In genomic region chr14:56180754-56181542, GRCh38 we compare ENCODE assay signal across 13 cellular contexts.
"Had no signal": no experiment of that assay in that cellular context is flagged by ENCODE, and none has a peak within 500 bp of the region (broad histone marks: within the 10 kb centered on the region; RNA-seq: fewer than 3 reads in every experiment).

No MANE protein-coding gene starts in this region.

- H3K27me3 Mint-ChIP-seq: activated CD4-positive, alpha-beta T cell treated with anti-CD3 and anti-CD28 coated beads, Interleukin-2, amount 10 ng/mL, durations not matched to agents 7 days and 5 days had no signal

- H3K27ac Mint-ChIP-seq: activated CD4-positive, alpha-beta T cell treated with anti-CD3 and anti-CD28 coated beads, Interleukin-2, amount 10 ng/mL, durations not matched to agents 7 days and 5 days; activated T-helper 2 cell treated with anti-CD3 and anti-CD28 coated beads, Interferon-gamma antibody, Interleukin-2, Interleukin-4, amounts not matched to agents 10 μg/mL and 5 μg/mL and 100 μg/mL, durations not matched to agents 14 hours and 24 hours and 36 hours; endodermal cell; neural progenitor cell; T-helper 1 cell treated with Interleukin-12 subunit alpha and Interleukin-12 subunit beta and Interleukin-4 antibody, amounts not matched to agents 30 μg/mL and 1 μg/mL, for 36 hours had no signal

- H3K4me1 Mint-ChIP-seq: activated CD4-positive, alpha-beta T cell treated with anti-CD3 and anti-CD28 coated beads, Interleukin-2, amount 10 ng/mL, durations not matched to agents 7 days and 5 days; central memory CD8-positive, alpha-beta T cell had no signal

- H3K4me3 ChIP-seq: neural progenitor cell had no signal

- H3K27ac ChIP-seq: neural progenitor cell, parathyroid adenoma had no signal

- H3K4me2 ChIP-seq: neural progenitor cell had no signal

- H3K9ac ChIP-seq: neural progenitor cell, parathyroid adenoma had no signal

- H3K27me3 ChIP-seq: neural progenitor cell had no signal

- H3K36me3 ChIP-seq: neural progenitor cell had no signal

- H3K4me3 Mint-ChIP-seq: activated CD4-positive, alpha-beta T cell treated with anti-CD3 and anti-CD28 coated beads, Interleukin-2, amount 10 ng/mL, durations not matched to agents 7 days and 5 days; central memory CD8-positive, alpha-beta T cell; endodermal cell; neural progenitor cell; T-helper 1 cell treated with Interleukin-12 subunit alpha and Interleukin-12 subunit beta and Interleukin-4 antibody, amounts not matched to agents 30 μg/mL and 1 μg/mL, for 36 hours had no signal

- H2AFZ ChIP-seq: neural progenitor cell, parathyroid adenoma had no signal

- DNase-seq: activated CD4-positive, alpha-beta T cell treated with anti-CD3 and anti-CD28 coated beads, Interleukin-2, amount 10 ng/mL, durations not matched to agents 7 days and 5 days; activated CD4-positive, CD25-positive, alpha-beta regulatory T cell; activated naive CD4-positive, alpha-beta T cell treated with anti-CD3 and anti-CD28 coated beads, Interleukin-2, amount 50 U/mL, for 16 hours; activated T-cell treated with anti-CD3 and anti-CD28 coated beads for 4 hours; amniotic stem cell; endodermal cell; retina; trophoblast cell had no signal

- H3K4me1 ChIP-seq: neural progenitor cell, parathyroid adenoma had no signal

- H3K9me3 Mint-ChIP-seq: activated CD4-positive, alpha-beta T cell treated with anti-CD3 and anti-CD28 coated beads, Interleukin-2, amount 10 ng/mL, durations not matched to agents 7 days and 5 days; activated T-helper 2 cell treated with anti-CD3 and anti-CD28 coated beads, Interferon-gamma antibody, Interleukin-2, Interleukin-4, amounts not matched to agents 10 μg/mL and 5 μg/mL and 100 μg/mL, durations not matched to agents 14 hours and 24 hours and 36 hours; central memory CD8-positive, alpha-beta T cell; endodermal cell; neural progenitor cell; T-helper 1 cell treated with Interleukin-12 subunit alpha and Interleukin-12 subunit beta and Interleukin-4 antibody, amounts not matched to agents 30 μg/mL and 1 μg/mL, for 36 hours had no signal
